Comparison of ENCODE assay signal across 20 cellular contexts in genomic region chr14:96752156-96752555, GRCh38. TPM values are rescaled to one million over a fixed set of nuclear protein-coding genes. Genes with fewer than 3 reads are reported as not detected.
A peak's percentile ranks its signal among the peaks of the same experiment; 100 is the strongest.
DNase-seq lines count a peak whose midpoint lies in the region; ATAC-seq, FAIRE-seq and TF ChIP-seq lines count a peak whose summit lies in the region.
"Had no signal": no experiment of that assay in that cellular context is flagged by ENCODE, and none has a peak within 500 bp of the region (broad histone marks: within the 10 kb centered on the region; RNA-seq: fewer than 3 reads in every experiment).

No MANE protein-coding gene starts in this region.

- H3K4me1 Mint-ChIP-seq in activated T-helper 2 cell treated with anti-CD3 and anti-CD28 coated beads, Interferon-gamma antibody, Interleukin-2, Interleukin-4, amounts not matched to agents 10 μg/mL and 5 μg/mL and 100 μg/mL, durations not matched to agents 14 hours and 24 hours and 36 hours (ENCODE audit: low read depth) = no peaks in the 10 kb centered on the region
- H3K4me1 Mint-ChIP-seq: CD4-positive, CD25-positive, alpha-beta regulatory T cell had no signal

- H3K9me1 ChIP-seq in K562 (ENCODE audit: control insufficient read depth, insufficient read depth, low read length) = peaks cover 2% of the 10 kb centered on the region

- no peak for TF ChIP-seq EP300 in K562 (IDR thresholded peaks at IDR 0.05; ENCODE audit: low read length)

- H4K20me1 ChIP-seq in K562 (replicated peaks; ENCODE audit: control insufficient read depth, insufficient read depth, low read length) = no peaks in the 10 kb centered on the region
- no peaks in the 10 kb centered on the region for H4K20me1 ChIP-seq in PC-9 (ENCODE audit: insufficient read depth)

- H3K36me3 ChIP-seq in HEK293 (ENCODE audit: control insufficient read depth in 2 of 2, insufficient read depth in 1 of 2, low read length in 2 of 2) (no peaks in the 10 kb centered on the region), K562 (ENCODE audit: control insufficient read depth, insufficient read depth, low read length) (no peaks in the 10 kb centered on the region), PC-9 (ENCODE audit: low read depth) (no peaks in the 10 kb centered on the region)
- H3K36me3 ChIP-seq: HAP-1 had no signal

- 11% methylated on average over 6 of the region's 6 CpGs for WGBS in K562 (ENCODE audit: insufficient coverage, low coverage, missing lambda C conversion rate)

- H3K27me3 Mint-ChIP-seq in activated T-helper 2 cell treated with anti-CD3 and anti-CD28 coated beads, Interferon-gamma antibody, Interleukin-2, Interleukin-4, amounts not matched to agents 10 μg/mL and 5 μg/mL and 100 μg/mL, durations not matched to agents 14 hours and 24 hours and 36 hours (ENCODE audit: low read depth) = peaks cover 3% of the 10 kb centered on the region

- H3K27ac ChIP-seq in HEK293 (ENCODE audit: extremely low read depth, low read depth, low read length) = no peak overlapping the region
- H3K27ac ChIP-seq in HL-60 (replicated peaks) = peak overlapping the region; percentile 87
- no peak overlapping the region for H3K27ac ChIP-seq in K562 (ENCODE audit: extremely low read depth, low read depth, low read length)
- no peak overlapping the region for H3K27ac ChIP-seq in PC-9

- in situ Hi-C loops in K562 (cut with MboI) = no loop called here

- H3K4me3 ChIP-seq in HEK293 (ENCODE audit: low read depth, low read length) (no peak overlapping the region), HL-60 (replicated peaks; ENCODE audit: insufficient read depth, low read length) (no peak overlapping the region), K562 (no peak overlapping the region), PC-9 (no peak overlapping the region)
- H3K4me3 ChIP-seq: HAP-1 had no signal

- no peak overlapping the region for H3K9ac ChIP-seq in K562 (ENCODE audit: insufficient read depth in 1 of 2, low read depth in 2 of 2, low read length in 2 of 2)

- DNase-seq in HL-60 (ENCODE audit: low read depth in 1 of 2, low spot score in 1 of 2) = no peak
- no peak for DNase-seq in K562 (ENCODE audit: extremely low read depth in 1 of 4, low spot score in 3 of 4)
- peak; percentile 18 for DNase-seq in islet precursor cell
- no peak for DNase-seq in activated T-helper 2 cell treated with anti-CD3 and anti-CD28 coated beads, Interferon-gamma antibody, Interleukin-2, Interleukin-4, amounts not matched to agents 10 μg/mL and 5 μg/mL and 100 μg/mL, durations not matched to agents 14 hours and 24 hours and 36 hours (ENCODE audit: low spot score)
- DNase-seq in PC-9 = no peak
- DNase-seq in cerebellum (ENCODE audit: low spot score) = no peak
- DNase-seq: C1 segment of cervical spinal cord; Caco-2; CD4-positive, CD25-positive, alpha-beta regulatory T cell; CD8-positive, alpha-beta T cell; DMS53; DMS79 treated with DMSO at 0.1 percent for 48 hours; GF-D8; GOT3 had no signal

- no peaks in the 10 kb centered on the region for H3K9me3 Mint-ChIP-seq in activated T-helper 2 cell treated with anti-CD3 and anti-CD28 coated beads, Interferon-gamma antibody, Interleukin-2, Interleukin-4, amounts not matched to agents 10 μg/mL and 5 μg/mL and 100 μg/mL, durations not matched to agents 14 hours and 24 hours and 36 hours
- H3K9me3 Mint-ChIP-seq: CD4-positive, CD25-positive, alpha-beta regulatory T cell; CD8-positive, alpha-beta T cell had no signal

- no peaks in the 10 kb centered on the region for H3K36me3 Mint-ChIP-seq in activated T-helper 2 cell treated with anti-CD3 and anti-CD28 coated beads, Interferon-gamma antibody, Interleukin-2, Interleukin-4, amounts not matched to agents 10 μg/mL and 5 μg/mL and 100 μg/mL, durations not matched to agents 14 hours and 24 hours and 36 hours (ENCODE audit: low read depth)
- H3K36me3 Mint-ChIP-seq: CD4-positive, CD25-positive, alpha-beta regulatory T cell; CD8-positive, alpha-beta T cell had no signal

- no peak for FAIRE-seq in K562 (lab: Jason Lieb, UNC)
- FAIRE-seq: GM12891, GM18507, H54 had no signal

- POLR2A ChIA-PET in HEK293 (lab: Yijun Ruan, JAX) = no interaction called here
- POLR2A ChIA-PET in K562 (lab: Yijun Ruan, JAX) = no interaction called here
- POLR2A ChIA-PET in PC-9 (lab: Charles Lee; ENCODE audit: unreplicated experiment) = no interaction called here

- H3K27me3 ChIP-seq in HL-60 (ENCODE audit: insufficient read depth, poor library complexity, severe bottlenecking) = no peaks in the 10 kb centered on the region
- peaks cover 11 to 26% of the 10 kb centered on the region in 2 experiments for H3K27me3 ChIP-seq in K562 (ENCODE audit: control insufficient read depth in 2 of 2, insufficient read depth in 2 of 2, low read length in 2 of 2)
- no peaks in the 10 kb centered on the region for H3K27me3 ChIP-seq in PC-9 (ENCODE audit: insufficient read depth, low read depth)

- no peak for TF ChIP-seq POLR2A in K562 (conservative IDR thresholded peaks at IDR 0.05)

- intact Hi-C loops in K562 (cut with micrococcal nuclease) (no loop called here), PC-9 (cut with micrococcal nuclease; ENCODE audit: unreplicated experiment) (no loop called here)
- intact Hi-C loops in activated T-helper 2 cell treated with anti-CD3 and anti-CD28 coated beads, Interferon-gamma antibody, Interleukin-2, Interleukin-4, amounts not matched to agents 10 μg/mL and 5 μg/mL and 100 μg/mL, durations not matched to agents 14 hours and 24 hours and 36 hours (cut with micrococcal nuclease) = no loop called here

- H3K4me1 ChIP-seq in HEK293 (ENCODE audit: control insufficient read depth, insufficient read depth, low read length) (no peaks in the 10 kb centered on the region), K562 (replicated peaks in 1 of 2; ENCODE audit: control insufficient read depth in 2 of 2, insufficient read depth in 2 of 2, low read length in 2 of 2) (peaks cover 18 to 23% of the 10 kb centered on the region in 2 experiments), PC-9 (replicated peaks; ENCODE audit: insufficient read depth) (no peaks in the 10 kb centered on the region)
- H3K4me1 ChIP-seq: Caco-2 had no signal

- H3K9me2 ChIP-seq in PC-9 (ENCODE audit: insufficient read depth) = no peaks in the 10 kb centered on the region

- H3F3A ChIP-seq in PC-9 (ENCODE audit: insufficient read depth, low read depth) = no peaks in the 10 kb centered on the region

- BruUV-seq in K562 (replicated peaks; lab: Mats Ljungman, UMichigan) = no TSS peak
- BruUV-seq in PC-9 (replicated peaks; lab: Mats Ljungman, UMichigan) = no TSS peak

- H3K4me2 ChIP-seq in K562 (ENCODE audit: insufficient read depth, low read length) (no peak overlapping the region), PC-9 (no peak overlapping the region)

- TF ChIP-seq CTCF in HEK293 (tag by site-specific recombination; IDR thresholded peaks at IDR 0.05) (no peak), HL-60 (IDR thresholded peaks at IDR 0.05; ENCODE audit: insufficient read depth, low read length) (no peak), K562 (IDR thresholded peaks at IDR 0.05 in 2 of 3, conservative IDR thresholded peaks at IDR 0.05 in 1 of 3; ENCODE audit: insufficient read depth in 2 of 3, low read depth in 1 of 3, low read length in 3 of 3) (no peak), PC-9 (conservative IDR thresholded peaks at IDR 0.05) (no peak)

- no peak overlapping the region for H3K27ac Mint-ChIP-seq in activated T-helper 2 cell treated with anti-CD3 and anti-CD28 coated beads, Interferon-gamma antibody, Interleukin-2, Interleukin-4, amounts not matched to agents 10 μg/mL and 5 μg/mL and 100 μg/mL, durations not matched to agents 14 hours and 24 hours and 36 hours
- H3K27ac Mint-ChIP-seq: CD4-positive, CD25-positive, alpha-beta regulatory T cell; CD8-positive, alpha-beta T cell had no signal

- H2AFZ ChIP-seq in K562 (ENCODE audit: low read depth, low read length) = peak overlapping the region; percentile 7; the same call in 1 of the 2 replicates
- no peak overlapping the region for H2AFZ ChIP-seq in PC-9

- no peaks in the 10 kb centered on the region for H3K79me2 ChIP-seq in K562 (ENCODE audit: control insufficient read depth, insufficient read depth, low read length)
- H3K79me2 ChIP-seq in PC-9 (ENCODE audit: low read depth) = no peaks in the 10 kb centered on the region

- no peak overlapping the region for H3K4me3 Mint-ChIP-seq in activated T-helper 2 cell treated with anti-CD3 and anti-CD28 coated beads, Interferon-gamma antibody, Interleukin-2, Interleukin-4, amounts not matched to agents 10 μg/mL and 5 μg/mL and 100 μg/mL, durations not matched to agents 14 hours and 24 hours and 36 hours (ENCODE audit: low read depth)
- H3K4me3 Mint-ChIP-seq: CD4-positive, CD25-positive, alpha-beta regulatory T cell; CD8-positive, alpha-beta T cell had no signal

- CTCF ChIA-PET in HEK293 (lab: Yijun Ruan, JAX) (no interaction called here), K562 (lab: Yijun Ruan, JAX; ENCODE audit: low intra/inter-chr PET ratio) (no interaction called here), PC-9 (lab: Charles Lee) (no interaction called here)

- H3K9me3 ChIP-seq in HEK293 (ENCODE audit: control insufficient read depth, insufficient read depth, low read depth, low read length) (no peaks in the 10 kb centered on the region), K562 (replicated peaks; ENCODE audit: control insufficient read depth, insufficient read depth, low read depth, low read length) (no peaks in the 10 kb centered on the region; the same call in 1 of the 2 replicates), PC-9 (ENCODE audit: insufficient read depth, low read depth) (no peaks in the 10 kb centered on the region)
- H3K9me3 ChIP-seq: Caco-2, HAP-1 had no signal

- ATAC-seq in K562 (no peak), GM21786 (IDR thresholded peaks at IDR 0.05; ENCODE audit: unreplicated experiment) (no peak)
- ATAC-seq: CD8-positive, alpha-beta T cell had no signal

- no peak for TF ChIP-seq RAD21 in K562 (CRISPR knock-in tag; conservative IDR thresholded peaks at IDR 0.05 in 1 of 2, IDR thresholded peaks at IDR 0.05 in 1 of 2)

RNA-seq across cellular contexts. Expression of gene VRK1, which starts 45.0 kb away (rescaled TPM):
- 26.3 and 101 TPM in 2 replicates for total RNA-seq in K562 (2011; cell fraction: chromatin; rRNA removed; ENCODE audit: low replicate concordance)
- 11.8 and 19.5 TPM in 2 replicates for total RNA-seq in K562 (2011; cell fraction: nucleolus; rRNA removed)
- total RNA-seq in K562 (2011; cell fraction: nucleoplasm; rRNA removed) = 31.3 and 31.5 TPM in 2 replicates
- total RNA-seq in K562 (2014; rRNA removed) (78.9 and 99.7 TPM in 2 replicates), K562 (2014; rRNA removed; fragmentation: Illumina TruSeq; extraction: Trizol) (144 and 166 TPM in 2 replicates), K562 (2015; rRNA removed; fragmentation: Illumina TruSeq; extraction: Trizol) (109 and 116 TPM in 2 replicates), K562 (2021) (83.6 and 84.0 TPM in 2 replicates), PC-9 (2021) (6.8 and 11.2 TPM in 2 replicates), cerebellum (34.8 TPM)
- polyA plus RNA-seq in K562 (2011; rRNA removed) (63.0 and 93.8 TPM in 2 replicates), K562 (2014; fragmentation: Illumina TruSeq; extraction: Trizol) (91.4 and 106 TPM in 2 replicates), K562 (2014; fragmentation: Nextera tagmentation; extraction: Ambion mirVana) (100 to 1,000 TPM; 177 TPM), K562 (2014; rRNA removed) (98.5 and 119 TPM in 2 replicates)
- polyA plus RNA-seq in K562 (2011; cell fraction: cytosol; rRNA removed) = 14.3 and 34.5 TPM in 2 replicates
- 19.3 and 28.7 TPM in 2 replicates for polyA plus RNA-seq in K562 (2011; cell fraction: nucleus; rRNA removed)
- polyA plus RNA-seq in K562 (2012) = 68.0 and 79.5 TPM in 2 replicates
- polyA minus RNA-seq in K562 (2011; rRNA and poly(A)+ RNA removed) = 128 and 131 TPM in 2 replicates
- polyA minus RNA-seq in K562 (2011; cell fraction: cytosol; rRNA and poly(A)+ RNA removed) = 38.6 and 42.2 TPM in 2 replicates
- polyA minus RNA-seq in K562 (2011; cell fraction: nucleus; rRNA and poly(A)+ RNA removed) = 47.5 and 94.1 TPM in 2 replicates
- 67.8 and 70.4 TPM in 2 replicates for total RNA-seq in activated T-helper 2 cell treated with anti-CD3 and anti-CD28 coated beads, Interferon-gamma antibody, Interleukin-2, Interleukin-4, amounts not matched to agents 10 μg/mL and 5 μg/mL and 100 μg/mL, durations not matched to agents 14 hours and 24 hours and 36 hours
